8 cellular contexts compared by ENCODE assay signal in genomic region chr2:25851740-25852503, GRCh38. TPM values are rescaled to one million over a fixed set of nuclear protein-coding genes. Genes with fewer than 3 reads are reported as not detected.
DNase-seq lines count a peak whose midpoint lies in the region; ATAC-seq and TF ChIP-seq lines count a peak whose summit lies in the region.

No MANE protein-coding gene starts in this region.

- peaks cover 8% of the 10 kb centered on the region for H3K36me3 Mint-ChIP-seq in activated CD4-positive, alpha-beta T cell treated with anti-CD3 and anti-CD28 coated beads, Interleukin-2, amount 10 ng/mL, durations not matched to agents 7 days and 5 days (ENCODE audit: low read depth)
- H3K36me3 Mint-ChIP-seq in naive thymus-derived CD8-positive, alpha-beta T cell = peaks cover 0 to 9% (median 7%) of the 10 kb centered on the region in 3 donors

- H3K27me3 Mint-ChIP-seq in activated CD4-positive, alpha-beta T cell treated with anti-CD3 and anti-CD28 coated beads, Interleukin-2, amount 10 ng/mL, durations not matched to agents 7 days and 5 days = no peaks in the 10 kb centered on the region
- H3K27me3 Mint-ChIP-seq in naive thymus-derived CD8-positive, alpha-beta T cell = no peaks in the 10 kb centered on the region

- peak overlapping the region; percentile 24; the same call in 1 of the 2 replicates for H3K4me3 ChIP-seq in ACC112 (ENCODE audit: low read depth, low read length)

- H3K27ac ChIP-seq in ACC112 (ENCODE audit: low read depth, low read length) = peak overlapping the region; percentile 16

- ATAC-seq in HG02678 (IDR thresholded peaks at IDR 0.05; ENCODE audit: unreplicated experiment) = peak; percentile 75
- peak; percentile 94 to 95 for ATAC-seq in naive thymus-derived CD8-positive, alpha-beta T cell
- no peak for ATAC-seq in HG03045 (IDR thresholded peaks at IDR 0.05; ENCODE audit: unreplicated experiment)

- POLR2A ChIA-PET in activated CD4-positive, alpha-beta T cell treated with anti-CD3 and anti-CD28 coated beads, Interleukin-2, amount 10 ng/mL, durations not matched to agents 7 days and 5 days (lab: Charles Lee) = no interaction called here
- POLR2A ChIA-PET in naive thymus-derived CD8-positive, alpha-beta T cell (lab: Charles Lee) = interaction anchor here (0.8 to 1.7 kb wide), 3 partner anchors 21 to 178 kb away, joined by 3 to 6 read pairs (median 4); partner anchors contain the start of gene ASXL2

- H2AFZ ChIP-seq in ACC112 (ENCODE audit: low read length, unreplicated experiment) = no peak overlapping the region

- CTCF ChIA-PET in activated CD4-positive, alpha-beta T cell treated with anti-CD3 and anti-CD28 coated beads, Interleukin-2, amount 10 ng/mL, durations not matched to agents 7 days and 5 days (lab: Charles Lee) = interaction anchor here (0.6 to 1.8 kb wide), 18 partner anchors 9 to 1993 kb away, joined by 3 to 9 read pairs (median 4); partner anchors contain the start of gene ASXL2

- H3K36me3 ChIP-seq in ACC112 (ENCODE audit: insufficient read depth, low read length) = no peaks in the 10 kb centered on the region

- peak overlapping the region; percentile 51 for H3K27ac Mint-ChIP-seq in activated CD4-positive, alpha-beta T cell treated with anti-CD3 and anti-CD28 coated beads, Interleukin-2, amount 10 ng/mL, durations not matched to agents 7 days and 5 days
- H3K27ac Mint-ChIP-seq in naive thymus-derived CD8-positive, alpha-beta T cell = peak overlapping the region in 7 of 10 donors; percentile 5 to 89 (median 58)

- H3K4me1 ChIP-seq in ACC112 (ENCODE audit: control insufficient read depth, insufficient read depth, low read length, unreplicated experiment) = peaks cover 5% of the 10 kb centered on the region

- H3K4me1 Mint-ChIP-seq in activated CD4-positive, alpha-beta T cell treated with anti-CD3 and anti-CD28 coated beads, Interleukin-2, amount 10 ng/mL, durations not matched to agents 7 days and 5 days = peaks cover 36% of the 10 kb centered on the region
- peaks cover 23 to 46% (median 43%) of the 10 kb centered on the region in 4 donors for H3K4me1 Mint-ChIP-seq in naive thymus-derived CD8-positive, alpha-beta T cell

- H3K9me3 Mint-ChIP-seq in activated CD4-positive, alpha-beta T cell treated with anti-CD3 and anti-CD28 coated beads, Interleukin-2, amount 10 ng/mL, durations not matched to agents 7 days and 5 days = no peaks in the 10 kb centered on the region
- H3K9me3 Mint-ChIP-seq in naive thymus-derived CD8-positive, alpha-beta T cell = peaks cover 0 to 3% (median 0%) of the 10 kb centered on the region in 9 donors

- peak; percentile 60 for DNase-seq in GM04503 (ENCODE audit: low read depth)
- peak; percentile 12 for DNase-seq in NCI-H2107 (lab: John Stamatoyannopoulos, UW)
- DNase-seq in activated CD4-positive, alpha-beta T cell treated with anti-CD3 and anti-CD28 coated beads, Interleukin-2, amount 10 ng/mL, durations not matched to agents 7 days and 5 days = peak; percentile 68
- DNase-seq in erythroblast (lab: John Stamatoyannopoulos, UW) = peak; percentile 77 to 79
- peak in 7 of 10 donors; percentile 7 to 76 (median 48) for DNase-seq in naive thymus-derived CD8-positive, alpha-beta T cell

- peaks cover 19% of the 10 kb centered on the region for H3K79me2 ChIP-seq in ACC112 (ENCODE audit: control insufficient read depth, insufficient read depth, low read length, unreplicated experiment)

- no peaks in the 10 kb centered on the region for H3K27me3 ChIP-seq in ACC112 (ENCODE audit: insufficient read depth, low read length)

- TF ChIP-seq POLR2A in erythroblast (IDR thresholded peaks at IDR 0.05; ENCODE audit: low read length) = no peak

- peak overlapping the region; percentile 47 for H3K4me3 Mint-ChIP-seq in activated CD4-positive, alpha-beta T cell treated with anti-CD3 and anti-CD28 coated beads, Interleukin-2, amount 10 ng/mL, durations not matched to agents 7 days and 5 days
- peak overlapping the region in 9 of 10 donors; percentile 47 to 80 (median 65) for H3K4me3 Mint-ChIP-seq in naive thymus-derived CD8-positive, alpha-beta T cell

RNA-seq across cellular contexts. Expression of gene ASXL2, which starts 26.4 kb away (rescaled TPM):
- total RNA-seq in activated CD4-positive, alpha-beta T cell treated with anti-CD3 and anti-CD28 coated beads, Interleukin-2, amount 10 ng/mL, durations not matched to agents 7 days and 5 days = 10 to 100 TPM; 39.3 to 44.4 TPM
- total RNA-seq in naive thymus-derived CD8-positive, alpha-beta T cell = 10 to 100 TPM; 56.6 to 62.2 TPM
- polyA plus RNA-seq in naive thymus-derived CD8-positive, alpha-beta T cell = 10 to 100 TPM in 1 of 3 donors, 1 to 10 TPM in 2; 7.6 to 11.2 (median 9.9) TPM

Comparison
In these comparisons a context has a peak if more than half of its experiments do, and no peak if none do; other contexts are left out.
1. DNase-seq: peak in every context shown above with its lines; median percentile 78 in erythroblast; 68 in activated CD4-positive, alpha-beta T cell treated with anti-CD3 and anti-CD28 coated beads, Interleukin-2, amount 10 ng/mL, durations not matched to agents 7 days and 5 days; 60 in GM04503; 48 in naive thymus-derived CD8-positive, alpha-beta T cell; 12 in NCI-H2107.